ENCODE assay signal across 8 cellular contexts in genomic region chr3:4466783-4467521, GRCh38. TPM values are rescaled to one million over a fixed set of nuclear protein-coding genes. Genes with fewer than 3 reads are reported as not detected.
DNase-seq lines count a peak whose midpoint lies in the region; ATAC-seq and TF ChIP-seq lines count a peak whose summit lies in the region.

Gene SUMF1 (minus strand): TSS chr3:4467269. CDS start chr3:4467245, 24 bp downstream.

- H3K9me3 Mint-ChIP-seq in activated naive CD4-positive, alpha-beta T cell treated with anti-CD3 and anti-CD28 coated beads, Interleukin-2, amount 50 U/mL, for 72 hours: no peaks in the 10 kb centered on the region

- no peaks in the 10 kb centered on the region for H3F3A ChIP-seq in SK-N-SH (replicated peaks; ENCODE audit: insufficient read depth)

- H4K20me1 ChIP-seq in SK-N-SH (ENCODE audit: insufficient read depth): no peaks in the 10 kb centered on the region

- no peaks in the 10 kb centered on the region for H3K36me3 ChIP-seq in ES-I3 (ENCODE audit: insufficient read depth, low read length)
- no peaks in the 10 kb centered on the region for H3K36me3 ChIP-seq in KOPT-K1 (ENCODE audit: insufficient read depth, low read length)
- no peaks in the 10 kb centered on the region for H3K36me3 ChIP-seq in SK-N-SH (replicated peaks in 1 of 2; ENCODE audit: control insufficient read depth in 1 of 2, insufficient read depth in 2 of 2, low read length in 1 of 2)

- H2AFZ ChIP-seq in SK-N-SH (ENCODE audit: low read depth): peak within 1 kb of the TSS; percentile 100

- H3K27ac Mint-ChIP-seq in activated naive CD4-positive, alpha-beta T cell treated with anti-CD3 and anti-CD28 coated beads, Interleukin-2, amount 50 U/mL, for 72 hours: peak within 1 kb of the TSS; percentile 96

- H3K36me3 Mint-ChIP-seq in activated naive CD4-positive, alpha-beta T cell treated with anti-CD3 and anti-CD28 coated beads, Interleukin-2, amount 50 U/mL, for 72 hours: no peaks in the 10 kb centered on the region

- no peaks in the 10 kb centered on the region for H3K9me2 ChIP-seq in SK-N-SH

- H3K27ac ChIP-seq in KOPT-K1 (ENCODE audit: low read depth, low read length, poor library complexity, severe bottlenecking) (peak within 1 kb of the TSS; percentile 45), SK-N-SH (ENCODE audit: low read depth in 2 of 2, low read length in 1 of 2) (peak within 1 kb of the TSS; percentile 11 to 71; a peak in 3 of 4 replicates)

- WGBS in SK-N-SH (ENCODE audit: low lambda C conversion rate): 2% methylated on average over 17 of the region's 47 CpGs

- DNase-seq in SK-N-SH (peak; percentile 96), glomerular endothelial cell (ENCODE audit: extremely low read depth, low read depth, low spot score) (no peak), occipital lobe (lab: John Stamatoyannopoulos, UW) (peak; percentile 77), superior temporal gyrus (ENCODE audit: extremely low spot score) (peak; percentile 92)
- DNase-seq in activated naive CD4-positive, alpha-beta T cell treated with anti-CD3 and anti-CD28 coated beads, Interleukin-2, amount 50 U/mL, for 72 hours (ENCODE audit: low spot score in 2 of 2): peak; percentile 77 to 81

- peak within 1 kb of the TSS; percentile 78 for H3K4me2 ChIP-seq in SK-N-SH

- peak within 1 kb of the TSS; percentile 81 to 99 for H3K4me3 ChIP-seq in SK-N-SH (ENCODE audit: low read depth in 2 of 2, low read length in 1 of 2)

- CTCF ChIA-PET in SK-N-SH (lab: Yijun Ruan, JAX): interaction anchor here (1.0 to 1.8 kb wide), 4 partner anchors 27 to 166 kb away, joined by 3 to 8 read pairs (median 4); no protein-coding TSS in a partner anchor

- H3K4me1 ChIP-seq in ES-I3 (ENCODE audit: insufficient read depth, low read length) (no peaks in the 10 kb centered on the region), SK-N-SH (ENCODE audit: control insufficient read depth in 1 of 2, insufficient read depth in 2 of 2, low read depth in 1 of 2, low read length in 1 of 2) (peaks cover 0 to 4% of the 10 kb centered on the region in 2 experiments; a peak in 1 of 4 replicates)

- H3K9me3 ChIP-seq in ES-I3 (ENCODE audit: control insufficient read depth, insufficient read depth, low read length) (no peaks in the 10 kb centered on the region), KOPT-K1 (ENCODE audit: insufficient read depth, low read length, poor library complexity, severe bottlenecking) (no peaks in the 10 kb centered on the region), SK-N-SH (no peaks in the 10 kb centered on the region)

- peak in 1 of 2 experiments; percentile 52; a peak in 1 of 4 replicates for TF ChIP-seq EP300 in SK-N-SH (IDR thresholded peaks at IDR 0.05; ENCODE audit: borderline replicate concordance in 1 of 2, low read depth in 1 of 2, low read length in 1 of 2)

- peak; percentile 100 for ATAC-seq in GM21786 (IDR thresholded peaks at IDR 0.05; ENCODE audit: unreplicated experiment)
- peak; percentile 99 for ATAC-seq in activated naive CD4-positive, alpha-beta T cell treated with anti-CD3 and anti-CD28 coated beads, Interleukin-2, amount 50 U/mL, for 72 hours

- H3K79me2 ChIP-seq in SK-N-SH (ENCODE audit: insufficient read depth): peaks cover 14% of the 10 kb centered on the region

- H3K27me3 ChIP-seq in SK-N-SH (ENCODE audit: insufficient read depth): no peaks in the 10 kb centered on the region

- no peak for TF ChIP-seq CTCF in SK-N-SH (IDR thresholded peaks at IDR 0.05)

- POLR2A ChIA-PET in SK-N-SH (lab: Yijun Ruan, JAX): interaction anchor here (0.5 to 1.5 kb wide), 4 partner anchors 26 to 66 kb away, joined by 4 to 17 read pairs (median 4); partner anchors contain the start of gene ITPR1

- H3K9ac ChIP-seq in ES-I3 (ENCODE audit: low read depth, low read length) (peak within 1 kb of the TSS; percentile 73), SK-N-SH (peak within 1 kb of the TSS; percentile 97)

- TF ChIP-seq RAD21 in SK-N-SH (IDR thresholded peaks at IDR 0.05; ENCODE audit: low read length): no peak

TF ChIP-seq in SK-N-SH, 30 proteins besides CTCF, POLR2A, EP300 and RAD21 (continues in another document):
- no peak for TF ChIP-seq FOSL2 (IDR thresholded peaks at IDR 0.05; ENCODE audit: borderline replicate concordance, low read depth)
- TF ChIP-seq GABPA (IDR thresholded peaks at IDR 0.05; ENCODE audit: low read depth): no peak
- peak; percentile 84 for TF ChIP-seq TAF1 (IDR thresholded peaks at IDR 0.05; ENCODE audit: borderline replicate concordance, low read depth, low read length)
- no peak; the same call in 1 of the 2 replicates for TF ChIP-seq TCF12 (IDR thresholded peaks at IDR 0.05)
- TF ChIP-seq, protein P1, sequence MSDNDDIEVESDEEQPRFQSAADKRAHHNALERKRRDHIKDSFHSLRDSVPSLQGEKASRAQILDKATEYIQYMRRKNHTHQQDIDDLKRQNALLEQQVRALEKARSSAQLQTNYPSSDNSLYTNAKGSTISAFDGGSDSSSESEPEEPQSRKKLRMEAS (IDR thresholded peaks at IDR 0.05; ENCODE audit: low read depth): peak; percentile 96
- TF ChIP-seq ELF1 (IDR thresholded peaks at IDR 0.05): peak; percentile 56; the same call in 1 of the 2 replicates
- TF ChIP-seq, protein P2, sequence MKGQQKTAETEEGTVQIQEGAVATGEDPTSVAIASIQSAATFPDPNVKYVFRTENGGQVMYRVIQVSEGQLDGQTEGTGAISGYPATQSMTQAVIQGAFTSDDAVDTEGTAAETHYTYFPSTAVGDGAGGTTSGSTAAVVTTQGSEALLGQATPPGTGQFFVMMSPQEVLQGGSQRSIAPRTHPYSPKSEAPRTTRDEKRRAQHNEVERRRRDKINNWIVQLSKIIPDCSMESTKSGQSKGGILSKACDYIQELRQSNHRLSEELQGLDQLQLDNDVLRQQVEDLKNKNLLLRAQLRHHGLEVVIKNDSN (IDR thresholded peaks at IDR 0.05; ENCODE audit: borderline replicate concordance, low read depth): peak; percentile 100
- TF ChIP-seq FOXM1 (IDR thresholded peaks at IDR 0.05; ENCODE audit: low read depth): no peak
- TF ChIP-seq, protein P3, sequence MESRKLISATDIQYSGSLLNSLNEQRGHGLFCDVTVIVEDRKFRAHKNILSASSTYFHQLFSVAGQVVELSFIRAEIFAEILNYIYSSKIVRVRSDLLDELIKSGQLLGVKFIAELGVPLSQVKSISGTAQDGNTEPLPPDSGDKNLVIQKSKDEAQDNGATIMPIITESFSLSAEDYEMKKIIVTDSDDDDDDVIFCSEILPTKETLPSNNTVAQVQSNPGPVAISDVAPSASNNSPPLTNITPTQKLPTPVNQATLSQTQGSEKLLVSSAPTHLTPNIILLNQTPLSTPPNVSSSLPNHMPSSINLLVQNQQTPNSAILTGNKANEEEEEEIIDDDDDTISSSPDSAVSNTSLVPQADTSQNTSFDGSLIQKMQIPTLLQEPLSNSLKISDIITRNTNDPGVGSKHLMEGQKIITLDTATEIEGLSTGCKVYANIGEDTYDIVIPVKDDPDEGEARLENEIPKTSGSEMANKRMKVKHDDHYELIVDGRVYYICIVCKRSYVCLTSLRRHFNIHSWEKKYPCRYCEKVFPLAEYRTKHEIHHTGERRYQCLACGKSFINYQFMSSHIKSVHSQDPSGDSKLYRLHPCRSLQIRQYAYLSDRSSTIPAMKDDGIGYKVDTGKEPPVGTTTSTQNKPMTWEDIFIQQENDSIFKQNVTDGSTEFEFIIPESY (IDR thresholded peaks at IDR 0.05; ENCODE audit: borderline replicate concordance, low read depth): no peak
- TF ChIP-seq CHD2 (IDR thresholded peaks at IDR 0.05; ENCODE audit: low read length, partially characterized antibody): peak; percentile 45
- TF ChIP-seq RCOR1 (IDR thresholded peaks at IDR 0.05; ENCODE audit: low read length): peak; percentile 67
- TF ChIP-seq MEF2A (IDR thresholded peaks at IDR 0.05; ENCODE audit: borderline replicate concordance, low read depth): no peak
- TF ChIP-seq TEAD4 (IDR thresholded peaks at IDR 0.05; ENCODE audit: borderline replicate concordance, insufficient read depth): no peak
- no peak for TF ChIP-seq RXRA (IDR thresholded peaks at IDR 0.05; ENCODE audit: borderline replicate concordance, low read depth)
- peak; percentile 81 for TF ChIP-seq SIN3A (IDR thresholded peaks at IDR 0.05; ENCODE audit: borderline replicate concordance, low read depth, low read length)
- TF ChIP-seq IRF3 (IDR thresholded peaks at IDR 0.05; ENCODE audit: low read depth, low read length): no peak
- no peak for TF ChIP-seq GATA2 (CRISPR knock-in tag; IDR thresholded peaks at IDR 0.05)

RNA-seq across cellular contexts. Expression of gene SUMF1, which starts in this region (rescaled TPM):
- polyA plus RNA-seq in SK-N-SH (2012; rRNA removed): 56.9 and 74.9 TPM in 2 replicates
- 64.7 and 74.9 TPM in 2 replicates for polyA plus RNA-seq in SK-N-SH (2012; cell fraction: cytosol; rRNA removed)
- polyA plus RNA-seq in SK-N-SH (2012; cell fraction: nucleus; rRNA removed): 37.0 and 45.0 TPM in 2 replicates
- total RNA-seq in activated naive CD4-positive, alpha-beta T cell treated with anti-CD3 and anti-CD28 coated beads, Interleukin-2, amount 50 U/mL, for 72 hours: 1 to 10 TPM; 4.8 to 6.2 TPM
- 55.5 and 78.6 TPM in 2 replicates for total RNA-seq in glomerular endothelial cell
- 36.8 TPM for total RNA-seq in occipital lobe
